Comparison of ENCODE assay signal across 19 cellular contexts in genomic region chr2:105606081-105606480, GRCh38.
"Had no signal": no experiment of that assay in that cellular context is flagged by ENCODE, and none has a peak within 500 bp of the region (broad histone marks: within the 10 kb centered on the region; RNA-seq: fewer than 3 reads in every experiment).

No MANE protein-coding gene starts in this region.

- H3K27ac ChIP-seq: suprapubic skin had no signal

- H3K9me3 Mint-ChIP-seq: dendritic cell treated with granulocyte-macrophage colony-stimulating factor and Interleukin-4, amounts not matched to agents 40 ng/mL and 50 ng/mL, for 4 days; mesothelial cell of epicardium; naive B cell; natural killer cell treated with Interleukin-12 subunit alpha and Interleukin-12 subunit beta and Interleukin-15 and Interleukin-18, amount 100 ng/mL, for 72 hours; neural crest cell; stimulated activated memory B cell treated with anti-CD40 and anti-IgM and Interleukin-4, amounts not matched to agents 10 μg/mL and 1 μg/mL and 100 μg/mL, for 72 hours had no signal

- H3K4me3 ChIP-seq: mucosa of descending colon, suprapubic skin, thyroid gland, upper lobe of left lung had no signal

- H3K36me3 Mint-ChIP-seq: mesothelial cell of epicardium; naive B cell; natural killer cell treated with Interleukin-12 subunit alpha and Interleukin-12 subunit beta and Interleukin-15 and Interleukin-18, amount 100 ng/mL, for 72 hours; stimulated activated memory B cell treated with anti-CD40 and anti-IgM and Interleukin-4, amounts not matched to agents 10 μg/mL and 1 μg/mL and 100 μg/mL, for 72 hours had no signal

- H3K9ac ChIP-seq: parathyroid adenoma had no signal

- H3K27me3 ChIP-seq: sigmoid colon, suprapubic skin, thyroid gland, upper lobe of left lung had no signal

- H3K27ac Mint-ChIP-seq: dendritic cell treated with granulocyte-macrophage colony-stimulating factor and Interleukin-4, amounts not matched to agents 40 ng/mL and 50 ng/mL, for 4 days; mesothelial cell of epicardium; naive B cell; natural killer cell treated with Interleukin-12 subunit alpha and Interleukin-12 subunit beta and Interleukin-15 and Interleukin-18, amount 100 ng/mL, for 72 hours; progenitor cell of endocrine pancreas; stimulated activated memory B cell treated with anti-CD40 and anti-IgM and Interleukin-4, amounts not matched to agents 10 μg/mL and 1 μg/mL and 100 μg/mL, for 72 hours had no signal

- H3K79me2 ChIP-seq: parathyroid adenoma had no signal

- H3K4me1 ChIP-seq: parathyroid adenoma, upper lobe of left lung had no signal

- H3K4me1 Mint-ChIP-seq: stimulated activated memory B cell treated with anti-CD40 and anti-IgM and Interleukin-4, amounts not matched to agents 10 μg/mL and 1 μg/mL and 100 μg/mL, for 72 hours had no signal

- H3K36me3 ChIP-seq: sigmoid colon, suprapubic skin, thyroid gland, upper lobe of left lung had no signal

- H3K9me3 ChIP-seq: mucosa of descending colon, sigmoid colon, suprapubic skin, thyroid gland, upper lobe of left lung had no signal

- DNase-seq: central memory CD4-positive, alpha-beta T cell; effector memory CD4-positive, alpha-beta T cell; head of caudate nucleus; mesenchymal stem cell; mucosa of descending colon; naive B cell; sigmoid colon; stimulated activated CD4-positive, alpha-beta T cell treated with anti-CD3 and anti-CD28 coated beads, Interleukin-4, amount 100 ng/mL, for 4 hours; stimulated activated naive CD8-positive, alpha-beta T cell treated with anti-CD3 and anti-CD28 coated beads, Interleukin-15, Interleukin-2, amounts not matched to agents 100 U/mL and 50 U/mL, for 24 hours; thyroid gland; upper lobe of left lung had no signal

- H2AFZ ChIP-seq: parathyroid adenoma had no signal

- H3K4me3 Mint-ChIP-seq: dendritic cell treated with granulocyte-macrophage colony-stimulating factor and Interleukin-4, amounts not matched to agents 40 ng/mL and 50 ng/mL, for 4 days; mesothelial cell of epicardium; naive B cell; natural killer cell treated with Interleukin-12 subunit alpha and Interleukin-12 subunit beta and Interleukin-15 and Interleukin-18, amount 100 ng/mL, for 72 hours; neural crest cell; stimulated activated memory B cell treated with anti-CD40 and anti-IgM and Interleukin-4, amounts not matched to agents 10 μg/mL and 1 μg/mL and 100 μg/mL, for 72 hours had no signal

- H3K27me3 Mint-ChIP-seq: dendritic cell treated with granulocyte-macrophage colony-stimulating factor and Interleukin-4, amounts not matched to agents 40 ng/mL and 50 ng/mL, for 4 days; naive B cell; progenitor cell of endocrine pancreas had no signal
